ENCODE assay signal across 8 cellular contexts in the genomic region with DNA sequence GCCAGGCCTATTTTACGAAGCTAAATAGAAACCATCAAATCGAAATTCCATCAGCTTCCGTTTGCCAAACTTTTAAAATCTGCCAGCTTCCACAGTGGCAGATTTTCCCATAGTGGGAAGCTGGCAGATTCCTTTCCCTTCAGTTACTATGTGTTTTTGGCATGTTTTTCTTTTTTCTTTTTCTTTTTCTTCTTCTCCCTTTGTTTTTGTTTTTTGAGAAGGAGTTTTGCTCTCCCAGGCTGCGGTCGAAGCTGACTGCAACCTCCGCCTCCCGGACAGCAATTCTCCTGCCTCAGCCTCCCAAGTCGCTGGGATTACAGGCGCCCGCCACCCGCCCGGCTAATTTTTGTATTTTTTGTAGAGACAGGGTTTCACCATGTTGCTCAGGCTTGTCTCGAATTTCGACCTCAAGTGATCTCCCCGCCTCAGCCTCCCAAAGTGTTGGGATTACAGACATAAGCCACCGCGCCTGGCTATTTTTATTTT. TPM values are rescaled to one million over a fixed set of nuclear protein-coding genes. Genes with fewer than 3 reads are reported as not detected.
A peak's percentile ranks its signal among the peaks of the same experiment; 100 is the strongest.
DNase-seq lines count a peak whose midpoint lies in the region; ATAC-seq, FAIRE-seq and TF ChIP-seq lines count a peak whose summit lies in the region.

No MANE protein-coding gene starts in this region.

- H3K27me3 Mint-ChIP-seq in central memory CD8-positive, alpha-beta T cell = no peaks in the 10 kb centered on the region

- peaks cover 35% of the 10 kb centered on the region for H3K36me3 Mint-ChIP-seq in central memory CD8-positive, alpha-beta T cell (ENCODE audit: insufficient read depth)

- H3K4me1 ChIP-seq in A549 (peaks cover 14% of the 10 kb centered on the region), muscle layer of duodenum (ENCODE audit: control insufficient read depth in 1 of 2, insufficient read depth in 2 of 2, low read length in 2 of 2) (peaks cover 9 to 22% of the 10 kb centered on the region in 2 donors)

- no peaks in the 10 kb centered on the region for H3K9me3 Mint-ChIP-seq in central memory CD8-positive, alpha-beta T cell

- DNase-seq in A549 (ENCODE audit: low read depth in 1 of 2, low spot score in 1 of 2) (no peak), mesenteric fat pad (ENCODE audit: low spot score) (no peak), iPS-NIHi11 (ENCODE audit: low spot score) (no peak)
- DNase-seq in Jurkat, Clone E6-1 (ENCODE audit: low read depth, low spot score) = no peak
- DNase-seq in central memory CD8-positive, alpha-beta T cell (ENCODE audit: low spot score in 2 of 2) = no peak

- no peak for FAIRE-seq in A549 (lab: Jason Lieb, UNC)

- H3K9me3 ChIP-seq in A549 (no peaks in the 10 kb centered on the region), muscle layer of duodenum (ENCODE audit: control insufficient read depth in 1 of 2, low read length in 2 of 2) (no peaks in the 10 kb centered on the region)

- H3K4me1 Mint-ChIP-seq in central memory CD8-positive, alpha-beta T cell = peaks cover 31% of the 10 kb centered on the region

- H3K4me2 ChIP-seq in A549 = peak overlapping the region; percentile 80

- CTCF ChIA-PET in A549 (lab: Yijun Ruan, JAX) = interaction anchor here (0.9 to 1.6 kb wide), 2 partner anchors 21 to 91 kb away, joined by 3 to 5 read pairs; no protein-coding TSS in a partner anchor

- no peak for TF ChIP-seq EP300 in A549 (IDR thresholded peaks at IDR 0.05)

- H3K4me3 ChIP-seq in A549 = peak overlapping the region; percentile 58
- peak overlapping the region; percentile 99 for H3K4me3 ChIP-seq in Jurkat, Clone E6-1 (ENCODE audit: low read length)
- peak overlapping the region; percentile 93 to 95 for H3K4me3 ChIP-seq in muscle layer of duodenum (ENCODE audit: low read depth in 1 of 2, low read length in 2 of 2)

- H3K36me3 ChIP-seq in muscle layer of duodenum (ENCODE audit: control insufficient read depth in 1 of 2, insufficient read depth in 2 of 2, low read length in 2 of 2) = peaks cover 2 to 14% of the 10 kb centered on the region in 2 donors

- no peak for TF ChIP-seq POLR2A in A549 (IDR thresholded peaks at IDR 0.05; ENCODE audit: low read length)

- POLR2A ChIA-PET in A549 (lab: Yijun Ruan, JAX) = interaction anchor here (0.7 to 4.3 kb wide), 7 partner anchors 21 to 74 kb away, joined by 3 to 30 read pairs (median 5); a partner anchor contains a TSS

- TF ChIP-seq RAD21 in A549 (conservative IDR thresholded peaks at IDR 0.05 in 1 of 2, IDR thresholded peaks at IDR 0.05 in 1 of 2) = no peak

- H3K27ac ChIP-seq in A549 = peak overlapping the region; percentile 94 to 96
- peak overlapping the region; percentile 100 for H3K27ac ChIP-seq in muscle layer of duodenum (ENCODE audit: low read length)

- H3K4me3 Mint-ChIP-seq in central memory CD8-positive, alpha-beta T cell = peak overlapping the region; percentile 92

- ATAC-seq in A549 = no peak
- no peak for ATAC-seq in central memory CD8-positive, alpha-beta T cell (replicated peaks; ENCODE audit: extremely low read depth, poor library complexity, severe bottlenecking)
- no peak for ATAC-seq in GM18861 (IDR thresholded peaks at IDR 0.05; ENCODE audit: unreplicated experiment)
- ATAC-seq in HG03025 (IDR thresholded peaks at IDR 0.05; ENCODE audit: low FRiP score, unreplicated experiment) = no peak

- H3K27ac Mint-ChIP-seq in central memory CD8-positive, alpha-beta T cell (ENCODE audit: low read depth) = peak overlapping the region; percentile 99

- 93% methylated on average over 17 of the region's 17 CpGs for WGBS in A549 (ENCODE audit: missing lambda C conversion rate)

- no peaks in the 10 kb centered on the region for H3K27me3 ChIP-seq in muscle layer of duodenum (ENCODE audit: low read depth, low read length)

- TF ChIP-seq CTCF in A549 (IDR thresholded peaks at IDR 0.05) = no peak

TF ChIP-seq in A549, 52 proteins besides CTCF, POLR2A, EP300 and RAD21:
- TF ChIP-seq FOSB (CRISPR knock-in tag; IDR thresholded peaks at IDR 0.05) (0 out of 2 replicates have a peak, but pooled peaks have one; percentile 1), CHD2 (IDR thresholded peaks at IDR 0.05; ENCODE audit: low read length, partially characterized antibody) (no peak), RNF2 (IDR thresholded peaks at IDR 0.05; ENCODE audit: borderline replicate concordance, low read depth) (no peak)
TF ChIP-seq in A549: peak in this region for 1.

RNA-seq across cellular contexts. Expression of a gene that starts 0.7 kb away (rescaled TPM):
- polyA plus RNA-seq in A549 (2011; rRNA removed) (34.1 and 34.5 TPM in 2 replicates), A549 (2017; fragmentation: RNase III; extraction: RNeasy Plus Mini Kit Qiagen cat#74134 plus additional on column Dnase treatment) (22.5 to 24.2 TPM (median 23.1 TPM) in 3 replicates)
- polyA plus RNA-seq in A549 (2012; cell fraction: cytosol; rRNA removed) = 16.9 and 17.1 TPM in 2 replicates
- 30.5 and 51.7 TPM in 2 replicates for polyA plus RNA-seq in A549 (2012; cell fraction: nucleus; rRNA removed)
- polyA minus RNA-seq in A549 (2011; rRNA and poly(A)+ RNA removed) = 14.2 and 19.6 TPM in 2 replicates
- 30.7 TPM for polyA plus RNA-seq in Jurkat, Clone E6-1 (2012; ENCODE audit: insufficient read depth, insufficient read length)
- total RNA-seq in mesenteric fat pad = 22.4 TPM

RNA-seq across cellular contexts. Expression of a gene that starts 26.4 kb away (rescaled TPM):
- polyA plus RNA-seq in A549 (2011; rRNA removed) (40.3 and 42.5 TPM in 2 replicates), A549 (2017; fragmentation: RNase III; extraction: RNeasy Plus Mini Kit Qiagen cat#74134 plus additional on column Dnase treatment) (53.7 to 56.7 TPM (median 55.3 TPM) in 3 replicates)
- polyA plus RNA-seq in A549 (2012; cell fraction: cytosol; rRNA removed) = 35.4 and 40.9 TPM in 2 replicates
- polyA plus RNA-seq in A549 (2012; cell fraction: nucleus; rRNA removed) = 41.8 and 43.7 TPM in 2 replicates
- polyA minus RNA-seq in A549 (2011; rRNA and poly(A)+ RNA removed) = 49.7 and 56.2 TPM in 2 replicates
- 42.4 TPM for polyA plus RNA-seq in Jurkat, Clone E6-1 (2012; ENCODE audit: insufficient read depth, insufficient read length)
- total RNA-seq in mesenteric fat pad = 41.6 TPM

RNA-seq across cellular contexts. Expression of a gene that starts 27.7 kb away (rescaled TPM):
- 2,297 and 2,715 TPM in 2 replicates for polyA plus RNA-seq in A549 (2011; rRNA removed)
- 1,824 and 2,393 TPM in 2 replicates for polyA plus RNA-seq in A549 (2012; cell fraction: cytosol; rRNA removed)
- polyA plus RNA-seq in A549 (2012; cell fraction: nucleus; rRNA removed) = 368 and 737 TPM in 2 replicates
- 2,814 to 3,171 TPM (median 2,969 TPM) in 3 replicates for polyA plus RNA-seq in A549 (2017; fragmentation: RNase III; extraction: RNeasy Plus Mini Kit Qiagen cat#74134 plus additional on column Dnase treatment)
- 307 and 414 TPM in 2 replicates for polyA minus RNA-seq in A549 (2011; rRNA and poly(A)+ RNA removed)
- 2,665 TPM for polyA plus RNA-seq in Jurkat, Clone E6-1 (2012; ENCODE audit: insufficient read depth, insufficient read length)
- total RNA-seq in mesenteric fat pad = 1,395 TPM

RNA-seq across cellular contexts. Expression of a gene that starts 44.1 kb away (rescaled TPM):
- polyA plus RNA-seq in A549 (2011; rRNA removed) = 145 and 152 TPM in 2 replicates
- 201 and 252 TPM in 2 replicates for polyA plus RNA-seq in A549 (2012; cell fraction: cytosol; rRNA removed)
- 247 and 316 TPM in 2 replicates for polyA plus RNA-seq in A549 (2012; cell fraction: nucleus; rRNA removed)
- polyA plus RNA-seq in A549 (2017; fragmentation: RNase III; extraction: RNeasy Plus Mini Kit Qiagen cat#74134 plus additional on column Dnase treatment) = 281 to 312 TPM (median 287 TPM) in 3 replicates
- polyA minus RNA-seq in A549 (2011; rRNA and poly(A)+ RNA removed) = 197 TPM in 2 replicates
- 90.9 TPM for polyA plus RNA-seq in Jurkat, Clone E6-1 (2012; ENCODE audit: insufficient read depth, insufficient read length)
- 172 TPM for total RNA-seq in mesenteric fat pad
